Comparison of ENCODE assay signal across 8 cellular contexts in the genomic region with DNA sequence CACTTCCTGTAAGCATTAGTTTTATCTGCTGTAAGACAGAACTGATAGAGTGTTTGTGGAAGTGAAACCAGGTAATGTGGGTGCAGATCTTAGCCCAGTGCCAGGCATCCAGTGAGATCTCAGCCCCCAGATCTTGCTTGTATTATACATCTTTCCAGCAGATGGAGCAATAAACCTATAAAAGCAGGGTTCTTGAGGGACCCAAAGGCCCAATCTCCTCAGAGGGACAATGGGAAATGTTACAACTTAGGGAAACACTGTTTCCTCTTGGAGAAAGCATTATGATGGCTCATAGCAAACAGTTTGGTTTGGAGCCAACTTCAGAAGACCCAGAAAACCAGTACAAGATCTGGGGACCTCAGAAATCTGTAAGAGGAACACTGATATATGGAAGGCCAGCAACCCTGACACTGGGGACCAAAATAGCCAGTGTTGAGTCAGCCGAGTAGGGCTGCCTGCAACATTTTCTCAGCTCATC.
DNase-seq lines count a peak whose midpoint lies in the region; ATAC-seq, FAIRE-seq and TF ChIP-seq lines count a peak whose summit lies in the region.

No MANE protein-coding gene starts in this region.

- H3K27ac ChIP-seq in parathyroid adenoma = no peak overlapping the region

- no peaks in the 10 kb centered on the region for H3K79me2 ChIP-seq in parathyroid adenoma

- H3K36me3 ChIP-seq in parathyroid adenoma (ENCODE audit: control insufficient read depth, insufficient read depth, low read length) = no peaks in the 10 kb centered on the region

- H2AFZ ChIP-seq in parathyroid adenoma = no peak overlapping the region

- peak; percentile 93 for FAIRE-seq in GM18507 (lab: Jason Lieb, UNC)

- peak; percentile 100 for ATAC-seq in HG02763 (IDR thresholded peaks at IDR 0.05; ENCODE audit: unreplicated experiment)

- H3K4me1 ChIP-seq in parathyroid adenoma = no peaks in the 10 kb centered on the region

- H3K4me2 ChIP-seq in parathyroid adenoma (ENCODE audit: low read length) = no peak overlapping the region

- H3K4me3 ChIP-seq in foreskin fibroblast (ENCODE audit: low read depth in 1 of 2, low read length in 2 of 2) (no peak overlapping the region), parathyroid adenoma (ENCODE audit: low read depth, low read length) (no peak overlapping the region)

- H3K9ac ChIP-seq in parathyroid adenoma = no peak overlapping the region

- TF ChIP-seq CTCF in foreskin fibroblast (IDR thresholded peaks at IDR 0.05; ENCODE audit: low read depth, low read length) = peak; percentile 52
- peak; percentile 27 for TF ChIP-seq CTCF in parathyroid adenoma (IDR thresholded peaks at IDR 0.05)

- H3K9me3 ChIP-seq in parathyroid adenoma (ENCODE audit: control insufficient read depth, low read length) = no peaks in the 10 kb centered on the region

- DNase-seq in AG08395 (ENCODE audit: low spot score) (peak; percentile 79), GM18507 (ENCODE audit: extremely low spot score, insufficient read length, low read depth) (peak; percentile 35), NAMALWA (ENCODE audit: low spot score) (peak; percentile 94), SW480 (ENCODE audit: low spot score) (peak; percentile 40), foreskin fibroblast (peak; percentile 67 to 84)
- DNase-seq in stimulated activated naive CD4-positive, alpha-beta T cell treated with Interleukin-2 at 50 U/mL for 16 hours (lab: John Stamatoyannopoulos, UW) = no peak

- H3K27me3 ChIP-seq in parathyroid adenoma (ENCODE audit: control insufficient read depth, insufficient read depth, low read length) = no peaks in the 10 kb centered on the region
